1 cellular context compared by ENCODE assay signal in the genomic region with DNA sequence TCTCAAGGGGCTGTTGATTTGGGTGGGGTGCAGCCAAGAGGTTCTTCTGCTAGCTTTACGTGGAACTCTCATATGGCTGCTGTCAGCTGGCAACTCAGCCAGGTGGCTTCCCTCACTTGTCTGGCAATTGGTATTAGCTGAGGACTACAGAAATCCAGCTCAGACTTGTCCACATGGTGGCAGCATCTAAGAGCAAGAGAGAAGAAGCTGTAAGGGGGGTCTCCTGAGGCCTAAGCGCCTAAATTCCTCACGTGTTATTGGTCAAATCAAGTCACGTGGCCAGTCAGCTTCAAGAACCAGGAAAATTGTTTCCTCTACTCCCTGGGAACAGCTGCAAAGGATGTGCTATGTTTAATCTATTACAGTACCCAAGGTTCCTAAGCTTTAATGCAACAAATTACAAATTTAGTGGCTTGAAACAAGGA.
A peak's percentile ranks its signal among the peaks of the same experiment; 100 is the strongest.
TF ChIP-seq lines count a peak whose summit lies in the region.

No MANE protein-coding gene starts in this region.

TF ChIP-seq in GM12878, 131 proteins besides CTCF, POLR2A, EP300 and RAD21 (continues in another document):
- TF ChIP-seq TBL1XR1 (IDR thresholded peaks at IDR 0.05; ENCODE audit: low read depth, low read length) (no peak), E2F4 (IDR thresholded peaks at IDR 0.05; ENCODE audit: low read depth, low read length) (no peak), SMAD1 (IDR thresholded peaks at IDR 0.05; ENCODE audit: low read depth, partially characterized antibody) (no peak), GATAD2B (conservative IDR thresholded peaks at IDR 0.05; ENCODE audit: low read depth) (no peak), POLR2AphosphoS2 (IDR thresholded peaks at IDR 0.05; ENCODE audit: low read depth, low read length) (no peak), SP1 (IDR thresholded peaks at IDR 0.05; ENCODE audit: low read depth, low read length) (no peak), TCF12 (IDR thresholded peaks at IDR 0.05; ENCODE audit: low read depth, low read length) (peak; percentile 98), BHLHE40 (IDR thresholded peaks at IDR 0.05; ENCODE audit: borderline replicate concordance in 1 of 2, low read depth in 2 of 2, low read length in 1 of 2) (peak in 1 of 2 experiments; percentile 52; a peak in 1 of 4 replicates), ZNF217 (IDR thresholded peaks at IDR 0.05) (no peak), FOS (IDR thresholded peaks at IDR 0.05; ENCODE audit: borderline replicate concordance, extremely low read depth, insufficient read length) (no peak), ATF3 (IDR thresholded peaks at IDR 0.05; ENCODE audit: borderline replicate concordance, extremely low read depth, low read depth, low read length) (peak; percentile 59; the same call in 1 of the 2 replicates), MEF2B (IDR thresholded peaks at IDR 0.05; ENCODE audit: partially characterized antibody, poor library complexity, severe bottlenecking) (peak; percentile 36), RAD51 (IDR thresholded peaks at IDR 0.05) (peak; percentile 91), WRNIP1 (IDR thresholded peaks at IDR 0.05; ENCODE audit: borderline replicate concordance, low read depth, low read length) (no peak), SMAD5 (IDR thresholded peaks at IDR 0.05; ENCODE audit: low read depth) (no peak), SMARCA5 (IDR thresholded peaks at IDR 0.05) (no peak), BCL11A (IDR thresholded peaks at IDR 0.05; ENCODE audit: low read depth, low read length) (no peak), CREM (IDR thresholded peaks at IDR 0.05; ENCODE audit: low read depth) (no peak), MTA3 (IDR thresholded peaks at IDR 0.05; ENCODE audit: borderline replicate concordance, low read length) (no peak), SMC3 (IDR thresholded peaks at IDR 0.05; ENCODE audit: borderline replicate concordance, low read length) (peak; percentile 58; the same call in 1 of the 2 replicates), MEF2A (IDR thresholded peaks at IDR 0.05; ENCODE audit: insufficient read depth, low read depth, low read length) (no peak), BRCA1 (IDR thresholded peaks at IDR 0.05; ENCODE audit: low read depth, low read length) (no peak), PKNOX1 (IDR thresholded peaks at IDR 0.05) (peak; percentile 83), IRF3 (IDR thresholded peaks at IDR 0.05) (no peak), RFX5 (IDR thresholded peaks at IDR 0.05; ENCODE audit: low read depth, low read length) (no peak), NRF1 (conservative IDR thresholded peaks at IDR 0.05; ENCODE audit: low read depth, low read length) (no peak), HDAC2 (IDR thresholded peaks at IDR 0.05) (no peak), HDAC6 (IDR thresholded peaks at IDR 0.05; ENCODE audit: unreplicated experiment) (no peak), CREB1 (IDR thresholded peaks at IDR 0.05; ENCODE audit: low read depth) (no peak), ZBED1 (IDR thresholded peaks at IDR 0.05; ENCODE audit: borderline replicate concordance) (no peak), IRF4 (IDR thresholded peaks at IDR 0.05; ENCODE audit: low read depth, low read length) (no peak), SPI1 (IDR thresholded peaks at IDR 0.05; ENCODE audit: borderline replicate concordance, insufficient read depth, low read depth, low read length) (no peak), YBX1 (IDR thresholded peaks at IDR 0.05) (no peak), STAT3 (IDR thresholded peaks at IDR 0.05; ENCODE audit: low read depth, low read length) (no peak), ZSCAN29 (IDR thresholded peaks at IDR 0.05) (no peak), POU2F2 (IDR thresholded peaks at IDR 0.05; ENCODE audit: borderline replicate concordance, low read depth, low read length) (no peak), TCF3 (IDR thresholded peaks at IDR 0.05; ENCODE audit: borderline replicate concordance, insufficient read depth, low read depth, low read length) (peak; percentile 99), ETV6 (conservative IDR thresholded peaks at IDR 0.05 in 1 of 2, IDR thresholded peaks at IDR 0.05 in 1 of 2; ENCODE audit: borderline replicate concordance in 1 of 2, low read depth in 1 of 2) (no peak), MYC (IDR thresholded peaks at IDR 0.05; ENCODE audit: insufficient read depth, insufficient read length, insufficient replicate concordance, low read length, severe bottlenecking) (no peak), FOXK2 (IDR thresholded peaks at IDR 0.05) (no peak), MTA2 (IDR thresholded peaks at IDR 0.05; ENCODE audit: low read depth) (no peak)
- TF ChIP-seq, protein P1, sequence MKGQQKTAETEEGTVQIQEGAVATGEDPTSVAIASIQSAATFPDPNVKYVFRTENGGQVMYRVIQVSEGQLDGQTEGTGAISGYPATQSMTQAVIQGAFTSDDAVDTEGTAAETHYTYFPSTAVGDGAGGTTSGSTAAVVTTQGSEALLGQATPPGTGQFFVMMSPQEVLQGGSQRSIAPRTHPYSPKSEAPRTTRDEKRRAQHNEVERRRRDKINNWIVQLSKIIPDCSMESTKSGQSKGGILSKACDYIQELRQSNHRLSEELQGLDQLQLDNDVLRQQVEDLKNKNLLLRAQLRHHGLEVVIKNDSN (IDR thresholded peaks at IDR 0.05; ENCODE audit: borderline replicate concordance, extremely low read length, insufficient read depth, low read depth, low read length): peak; percentile 67
- TF ChIP-seq, protein P2, sequence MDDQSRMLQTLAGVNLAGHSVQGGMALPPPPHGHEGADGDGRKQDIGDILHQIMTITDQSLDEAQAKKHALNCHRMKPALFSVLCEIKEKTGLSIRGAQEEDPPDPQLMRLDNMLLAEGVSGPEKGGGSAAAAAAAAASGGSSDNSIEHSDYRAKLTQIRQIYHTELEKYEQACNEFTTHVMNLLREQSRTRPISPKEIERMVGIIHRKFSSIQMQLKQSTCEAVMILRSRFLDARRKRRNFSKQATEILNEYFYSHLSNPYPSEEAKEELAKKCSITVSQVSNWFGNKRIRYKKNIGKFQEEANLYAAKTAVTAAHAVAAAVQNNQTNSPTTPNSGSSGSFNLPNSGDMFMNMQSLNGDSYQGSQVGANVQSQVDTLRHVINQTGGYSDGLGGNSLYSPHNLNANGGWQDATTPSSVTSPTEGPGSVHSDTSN (IDR thresholded peaks at IDR 0.05; ENCODE audit: insufficient replicate concordance, low read depth, low read length): peak; percentile 88
- TF ChIP-seq, protein P3, sequence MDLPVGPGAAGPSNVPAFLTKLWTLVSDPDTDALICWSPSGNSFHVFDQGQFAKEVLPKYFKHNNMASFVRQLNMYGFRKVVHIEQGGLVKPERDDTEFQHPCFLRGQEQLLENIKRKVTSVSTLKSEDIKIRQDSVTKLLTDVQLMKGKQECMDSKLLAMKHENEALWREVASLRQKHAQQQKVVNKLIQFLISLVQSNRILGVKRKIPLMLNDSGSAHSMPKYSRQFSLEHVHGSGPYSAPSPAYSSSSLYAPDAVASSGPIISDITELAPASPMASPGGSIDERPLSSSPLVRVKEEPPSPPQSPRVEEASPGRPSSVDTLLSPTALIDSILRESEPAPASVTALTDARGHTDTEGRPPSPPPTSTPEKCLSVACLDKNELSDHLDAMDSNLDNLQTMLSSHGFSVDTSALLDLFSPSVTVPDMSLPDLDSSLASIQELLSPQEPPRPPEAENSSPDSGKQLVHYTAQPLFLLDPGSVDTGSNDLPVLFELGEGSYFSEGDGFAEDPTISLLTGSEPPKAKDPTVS (IDR thresholded peaks at IDR 0.05; ENCODE audit: low read depth, low read length): no peak
- TF ChIP-seq, protein P4, sequence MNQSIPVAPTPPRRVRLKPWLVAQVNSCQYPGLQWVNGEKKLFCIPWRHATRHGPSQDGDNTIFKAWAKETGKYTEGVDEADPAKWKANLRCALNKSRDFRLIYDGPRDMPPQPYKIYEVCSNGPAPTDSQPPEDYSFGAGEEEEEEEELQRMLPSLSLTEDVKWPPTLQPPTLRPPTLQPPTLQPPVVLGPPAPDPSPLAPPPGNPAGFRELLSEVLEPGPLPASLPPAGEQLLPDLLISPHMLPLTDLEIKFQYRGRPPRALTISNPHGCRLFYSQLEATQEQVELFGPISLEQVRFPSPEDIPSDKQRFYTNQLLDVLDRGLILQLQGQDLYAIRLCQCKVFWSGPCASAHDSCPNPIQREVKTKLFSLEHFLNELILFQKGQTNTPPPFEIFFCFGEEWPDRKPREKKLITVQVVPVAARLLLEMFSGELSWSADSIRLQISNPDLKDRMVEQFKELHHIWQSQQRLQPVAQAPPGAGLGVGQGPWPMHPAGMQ (IDR thresholded peaks at IDR 0.05; ENCODE audit: borderline replicate concordance): no peak
- TF ChIP-seq, protein P5, sequence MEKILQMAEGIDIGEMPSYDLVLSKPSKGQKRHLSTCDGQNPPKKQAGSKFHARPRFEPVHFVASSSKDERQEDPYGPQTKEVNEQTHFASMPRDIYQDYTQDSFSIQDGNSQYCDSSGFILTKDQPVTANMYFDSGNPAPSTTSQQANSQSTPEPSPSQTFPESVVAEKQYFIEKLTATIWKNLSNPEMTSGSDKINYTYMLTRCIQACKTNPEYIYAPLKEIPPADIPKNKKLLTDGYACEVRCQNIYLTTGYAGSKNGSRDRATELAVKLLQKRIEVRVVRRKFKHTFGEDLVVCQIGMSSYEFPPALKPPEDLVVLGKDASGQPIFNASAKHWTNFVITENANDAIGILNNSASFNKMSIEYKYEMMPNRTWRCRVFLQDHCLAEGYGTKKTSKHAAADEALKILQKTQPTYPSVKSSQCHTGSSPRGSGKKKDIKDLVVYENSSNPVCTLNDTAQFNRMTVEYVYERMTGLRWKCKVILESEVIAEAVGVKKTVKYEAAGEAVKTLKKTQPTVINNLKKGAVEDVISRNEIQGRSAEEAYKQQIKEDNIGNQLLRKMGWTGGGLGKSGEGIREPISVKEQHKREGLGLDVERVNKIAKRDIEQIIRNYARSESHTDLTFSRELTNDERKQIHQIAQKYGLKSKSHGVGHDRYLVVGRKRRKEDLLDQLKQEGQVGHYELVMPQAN (conservative IDR thresholded peaks at IDR 0.05): no peak
- TF ChIP-seq, protein P6, sequence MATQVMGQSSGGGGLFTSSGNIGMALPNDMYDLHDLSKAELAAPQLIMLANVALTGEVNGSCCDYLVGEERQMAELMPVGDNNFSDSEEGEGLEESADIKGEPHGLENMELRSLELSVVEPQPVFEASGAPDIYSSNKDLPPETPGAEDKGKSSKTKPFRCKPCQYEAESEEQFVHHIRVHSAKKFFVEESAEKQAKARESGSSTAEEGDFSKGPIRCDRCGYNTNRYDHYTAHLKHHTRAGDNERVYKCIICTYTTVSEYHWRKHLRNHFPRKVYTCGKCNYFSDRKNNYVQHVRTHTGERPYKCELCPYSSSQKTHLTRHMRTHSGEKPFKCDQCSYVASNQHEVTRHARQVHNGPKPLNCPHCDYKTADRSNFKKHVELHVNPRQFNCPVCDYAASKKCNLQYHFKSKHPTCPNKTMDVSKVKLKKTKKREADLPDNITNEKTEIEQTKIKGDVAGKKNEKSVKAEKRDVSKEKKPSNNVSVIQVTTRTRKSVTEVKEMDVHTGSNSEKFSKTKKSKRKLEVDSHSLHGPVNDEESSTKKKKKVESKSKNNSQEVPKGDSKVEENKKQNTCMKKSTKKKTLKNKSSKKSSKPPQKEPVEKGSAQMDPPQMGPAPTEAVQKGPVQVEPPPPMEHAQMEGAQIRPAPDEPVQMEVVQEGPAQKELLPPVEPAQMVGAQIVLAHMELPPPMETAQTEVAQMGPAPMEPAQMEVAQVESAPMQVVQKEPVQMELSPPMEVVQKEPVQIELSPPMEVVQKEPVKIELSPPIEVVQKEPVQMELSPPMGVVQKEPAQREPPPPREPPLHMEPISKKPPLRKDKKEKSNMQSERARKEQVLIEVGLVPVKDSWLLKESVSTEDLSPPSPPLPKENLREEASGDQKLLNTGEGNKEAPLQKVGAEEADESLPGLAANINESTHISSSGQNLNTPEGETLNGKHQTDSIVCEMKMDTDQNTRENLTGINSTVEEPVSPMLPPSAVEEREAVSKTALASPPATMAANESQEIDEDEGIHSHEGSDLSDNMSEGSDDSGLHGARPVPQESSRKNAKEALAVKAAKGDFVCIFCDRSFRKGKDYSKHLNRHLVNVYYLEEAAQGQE (IDR thresholded peaks at IDR 0.05; ENCODE audit: low read depth, low read length): no peak
- TF ChIP-seq, protein P7, sequence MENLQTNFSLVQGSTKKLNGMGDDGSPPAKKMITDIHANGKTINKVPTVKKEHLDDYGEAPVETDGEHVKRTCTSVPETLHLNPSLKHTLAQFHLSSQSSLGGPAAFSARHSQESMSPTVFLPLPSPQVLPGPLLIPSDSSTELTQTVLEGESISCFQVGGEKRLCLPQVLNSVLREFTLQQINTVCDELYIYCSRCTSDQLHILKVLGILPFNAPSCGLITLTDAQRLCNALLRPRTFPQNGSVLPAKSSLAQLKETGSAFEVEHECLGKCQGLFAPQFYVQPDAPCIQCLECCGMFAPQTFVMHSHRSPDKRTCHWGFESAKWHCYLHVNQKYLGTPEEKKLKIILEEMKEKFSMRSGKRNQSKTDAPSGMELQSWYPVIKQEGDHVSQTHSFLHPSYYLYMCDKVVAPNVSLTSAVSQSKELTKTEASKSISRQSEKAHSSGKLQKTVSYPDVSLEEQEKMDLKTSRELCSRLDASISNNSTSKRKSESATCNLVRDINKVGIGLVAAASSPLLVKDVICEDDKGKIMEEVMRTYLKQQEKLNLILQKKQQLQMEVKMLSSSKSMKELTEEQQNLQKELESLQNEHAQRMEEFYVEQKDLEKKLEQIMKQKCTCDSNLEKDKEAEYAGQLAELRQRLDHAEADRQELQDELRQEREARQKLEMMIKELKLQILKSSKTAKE (IDR thresholded peaks at IDR 0.05; ENCODE audit: low read depth, poor library complexity, severe bottlenecking): no peak
